In genomic region chr20:33645421-33645820, GRCh38 we compare ENCODE assay signal across 1 cellular context.
TF ChIP-seq lines count a peak whose summit lies in the region.

No MANE protein-coding gene starts in this region.

TF ChIP-seq in K562, 482 proteins besides CTCF, POLR2A, EP300 and RAD21:
- TF ChIP-seq C11orf30 (IDR thresholded peaks at IDR 0.05; ENCODE audit: low read depth) (peak; percentile 34; the same call in 1 of the 2 replicates), ZNF316 (IDR thresholded peaks at IDR 0.05) (0 out of 2 replicates have a peak, but pooled peaks have one; percentile 21), MAFF (IDR thresholded peaks at IDR 0.05; ENCODE audit: low read length) (peak; percentile 27; the same call in 1 of the 2 replicates), MAFG (tag; conservative IDR thresholded peaks at IDR 0.05) (peak; percentile 50), KLF13 (tag; IDR thresholded peaks at IDR 0.05; ENCODE audit: borderline replicate concordance, low read depth) (no peak)
- TF ChIP-seq, protein P1, sequence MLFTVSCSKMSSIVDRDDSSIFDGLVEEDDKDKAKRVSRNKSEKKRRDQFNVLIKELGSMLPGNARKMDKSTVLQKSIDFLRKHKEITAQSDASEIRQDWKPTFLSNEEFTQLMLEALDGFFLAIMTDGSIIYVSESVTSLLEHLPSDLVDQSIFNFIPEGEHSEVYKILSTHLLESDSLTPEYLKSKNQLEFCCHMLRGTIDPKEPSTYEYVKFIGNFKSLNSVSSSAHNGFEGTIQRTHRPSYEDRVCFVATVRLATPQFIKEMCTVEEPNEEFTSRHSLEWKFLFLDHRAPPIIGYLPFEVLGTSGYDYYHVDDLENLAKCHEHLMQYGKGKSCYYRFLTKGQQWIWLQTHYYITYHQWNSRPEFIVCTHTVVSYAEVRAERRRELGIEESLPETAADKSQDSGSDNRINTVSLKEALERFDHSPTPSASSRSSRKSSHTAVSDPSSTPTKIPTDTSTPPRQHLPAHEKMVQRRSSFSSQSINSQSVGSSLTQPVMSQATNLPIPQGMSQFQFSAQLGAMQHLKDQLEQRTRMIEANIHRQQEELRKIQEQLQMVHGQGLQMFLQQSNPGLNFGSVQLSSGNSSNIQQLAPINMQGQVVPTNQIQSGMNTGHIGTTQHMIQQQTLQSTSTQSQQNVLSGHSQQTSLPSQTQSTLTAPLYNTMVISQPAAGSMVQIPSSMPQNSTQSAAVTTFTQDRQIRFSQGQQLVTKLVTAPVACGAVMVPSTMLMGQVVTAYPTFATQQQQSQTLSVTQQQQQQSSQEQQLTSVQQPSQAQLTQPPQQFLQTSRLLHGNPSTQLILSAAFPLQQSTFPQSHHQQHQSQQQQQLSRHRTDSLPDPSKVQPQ (CRISPR knock-in tag; IDR thresholded peaks at IDR 0.05; ENCODE audit: borderline replicate concordance): no peak
